ENCODE assay signal across 17 cellular contexts in the genomic region with DNA sequence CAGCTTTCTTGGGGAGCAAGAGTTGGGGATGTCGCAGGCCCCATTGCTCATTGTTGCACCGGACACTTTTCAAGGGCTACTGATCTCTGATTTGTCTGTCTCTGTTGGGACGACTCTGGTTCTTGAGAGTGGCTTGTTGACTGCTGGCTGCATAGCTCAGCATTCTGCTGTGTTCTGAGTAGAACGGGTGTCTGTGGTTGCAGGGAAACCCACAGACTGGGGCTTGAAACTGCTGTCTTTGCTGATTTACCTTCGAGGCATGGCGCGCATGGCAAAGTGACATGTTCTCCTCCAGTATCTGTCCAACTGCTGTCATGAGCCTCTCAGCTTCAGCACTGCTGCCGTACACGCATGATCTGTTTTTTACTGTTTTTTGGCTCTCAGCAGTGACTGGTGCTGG. TPM values are rescaled to one million over a fixed set of nuclear protein-coding genes. Genes with fewer than 3 reads are reported as not detected.
"Had no signal": no experiment of that assay in that cellular context is flagged by ENCODE, and none has a peak within 500 bp of the region (broad histone marks: within the 10 kb centered on the region; RNA-seq: fewer than 3 reads in every experiment).

No MANE protein-coding gene starts in this region.

RNA-seq across cellular contexts. Expression of a gene that starts 8.7 kb away (rescaled TPM):
- total RNA-seq: activated B cell treated with CpG ODN at 0.5 μM for 24 hours; adrenal gland; aorta; body of pancreas; cardiac muscle cell; colonic mucosa; dermis microvascular lymphatic vessel endothelial cell; endothelial cell of umbilical vein; esophagus squamous epithelium; fibroblast of lung; fibroblast of villous mesenchyme; gastroesophageal sphincter; glomerular endothelial cell; heart right ventricle; hepatocyte; T-cell; T-helper 2 cell treated with Interferon-gamma antibody and Interleukin-4, amounts not matched to agents 100 ng/mL and 5 ng/mL, for 36 hours had no signal
